17 cellular contexts compared by ENCODE assay signal in genomic region chr10:86786368-86786767, GRCh38. TPM values are rescaled to one million over a fixed set of nuclear protein-coding genes. Genes with fewer than 3 reads are reported as not detected.
A peak's percentile ranks its signal among the peaks of the same experiment; 100 is the strongest.
DNase-seq lines count a peak whose midpoint lies in the region; ATAC-seq and TF ChIP-seq lines count a peak whose summit lies in the region.
"Had no signal": no experiment of that assay in that cellular context is flagged by ENCODE, and none has a peak within 500 bp of the region (broad histone marks: within the 10 kb centered on the region; RNA-seq: fewer than 3 reads in every experiment).

No MANE protein-coding gene starts in this region.

- H3K4me1 ChIP-seq in IMR-90 (ENCODE audit: control insufficient read depth, insufficient read depth, low read length) (peaks cover 7% of the 10 kb centered on the region), ectodermal cell (ENCODE audit: control insufficient read depth, insufficient read depth, low read length) (peaks cover 19% of the 10 kb centered on the region), mesenchymal stem cell (ENCODE audit: control insufficient read depth, insufficient read depth, low read depth, low read length) (peaks cover 7% of the 10 kb centered on the region), testis (peaks cover 31% of the 10 kb centered on the region), SK-N-SH (ENCODE audit: control insufficient read depth in 1 of 2, insufficient read depth in 2 of 2, low read depth in 1 of 2, low read length in 1 of 2) (peaks cover 0 to 4% of the 10 kb centered on the region in 2 experiments; a peak in 2 of 4 replicates)

- H3K4me2 ChIP-seq in IMR-90 (ENCODE audit: low read depth, low read length) (no peak overlapping the region), mesenchymal stem cell (ENCODE audit: low read length, poor library complexity, severe bottlenecking) (no peak overlapping the region), SK-N-SH (no peak overlapping the region)

- H4K5ac ChIP-seq in IMR-90 (ENCODE audit: low read depth, low read length): peak overlapping the region; percentile 59; the same call in 1 of the 2 replicates

- ATAC-seq in IMR-90 (ENCODE audit: low read depth): peak; percentile 29
- ATAC-seq: gastrocnemius medialis, PC-3 had no signal

- H2AK5ac ChIP-seq in IMR-90 (ENCODE audit: low read depth, low read length): no peak overlapping the region
- H2AK5ac ChIP-seq in mesenchymal stem cell (ENCODE audit: low read length, severe bottlenecking): no peak overlapping the region

- in situ Hi-C loops in IMR-90 (cut with MboI; ENCODE audit: low sequenced_read_pairs): no loop called here

- peaks cover 11% of the 10 kb centered on the region for H3K9me3 Mint-ChIP-seq in type B pancreatic cell

- no peak overlapping the region for H2BK12ac ChIP-seq in mesenchymal stem cell (ENCODE audit: low read length in 2 of 2)

- peaks cover 19% of the 10 kb centered on the region for H3K36me3 Mint-ChIP-seq in type B pancreatic cell

- H3K27ac ChIP-seq in IMR-90 (ENCODE audit: insufficient read depth, low read length) (no peak overlapping the region), ectodermal cell (ENCODE audit: insufficient read depth, low read depth, low read length, poor library complexity, severe bottlenecking) (peak overlapping the region; percentile 52), mesenchymal stem cell (ENCODE audit: low read length, poor library complexity, severe bottlenecking) (no peak overlapping the region), testis (peak overlapping the region; percentile 15 to 25), SK-N-SH (ENCODE audit: low read depth in 2 of 2, low read length in 1 of 2) (no peak overlapping the region)

- TF ChIP-seq RAD21 in IMR-90 (IDR thresholded peaks at IDR 0.05; ENCODE audit: low read length) (no peak), SK-N-SH (IDR thresholded peaks at IDR 0.05; ENCODE audit: low read length) (no peak)

- CTCF ChIA-PET in IMR-90 (lab: Yijun Ruan, JAX) (no interaction called here), SK-N-SH (lab: Yijun Ruan, JAX) (no interaction called here)

- H3K27me3 Mint-ChIP-seq in type B pancreatic cell: no peaks in the 10 kb centered on the region

- H3K23ac ChIP-seq in IMR-90 (ENCODE audit: low read depth, low read length): peak overlapping the region; percentile 60; the same call in 1 of the 2 replicates
- no peak overlapping the region for H3K23ac ChIP-seq in mesenchymal stem cell (ENCODE audit: low read length in 2 of 2)

- H3K9me2 ChIP-seq in SK-N-SH: no peaks in the 10 kb centered on the region

- POLR2A ChIA-PET in IMR-90 (lab: Charles Lee; ENCODE audit: unreplicated experiment): no interaction called here
- POLR2A ChIA-PET in SK-N-SH (lab: Yijun Ruan, JAX): no interaction called here

- H2BK5ac ChIP-seq in IMR-90 (ENCODE audit: low read depth, low read length, poor library complexity, severe bottlenecking) (no peak overlapping the region), mesenchymal stem cell (ENCODE audit: low read depth, low read length, poor library complexity, severe bottlenecking) (peak overlapping the region; percentile 20)

- H3K9ac ChIP-seq in IMR-90 (ENCODE audit: low read depth, low read length) (peak overlapping the region; percentile 26; the same call in 1 of the 2 replicates), mesenchymal stem cell (ENCODE audit: low read length) (no peak overlapping the region), SK-N-SH (no peak overlapping the region)

- H4K20me1 ChIP-seq in IMR-90 (ENCODE audit: insufficient read depth, low read length): peaks cover 42% of the 10 kb centered on the region
- peaks cover 48% of the 10 kb centered on the region for H4K20me1 ChIP-seq in SK-N-SH (ENCODE audit: insufficient read depth)

- TF ChIP-seq CTCF in IMR-90 (conservative IDR thresholded peaks at IDR 0.05; ENCODE audit: low read depth, low read length) (no peak), testis (IDR thresholded peaks at IDR 0.05) (no peak), SK-N-SH (IDR thresholded peaks at IDR 0.05) (no peak), type B pancreatic cell (conservative IDR thresholded peaks at IDR 0.05) (no peak)

- no peak overlapping the region for H3K27ac Mint-ChIP-seq in type B pancreatic cell
- H3K27ac Mint-ChIP-seq: immature natural killer cell had no signal

- no peak overlapping the region for H3K18ac ChIP-seq in IMR-90 (ENCODE audit: low read depth, low read length)
- no peak overlapping the region for H3K18ac ChIP-seq in mesenchymal stem cell (ENCODE audit: low read depth in 1 of 2, low read length in 2 of 2)

- H4K8ac ChIP-seq in IMR-90 (ENCODE audit: low read depth in 2 of 2, low read length in 2 of 2) (no peak overlapping the region), mesenchymal stem cell (ENCODE audit: low read length) (no peak overlapping the region)

- H3K14ac ChIP-seq in IMR-90 (replicated peaks; ENCODE audit: low read depth, low read length): peak overlapping the region; percentile 27; the same call in 1 of the 2 replicates
- no peak overlapping the region for H3K14ac ChIP-seq in mesenchymal stem cell (ENCODE audit: low read length in 2 of 2)

- H2AFZ ChIP-seq in IMR-90 (replicated peaks; ENCODE audit: low read length, poor library complexity): no peak overlapping the region
- no peak overlapping the region for H2AFZ ChIP-seq in mesenchymal stem cell (ENCODE audit: low read depth, low read length)
- no peak overlapping the region for H2AFZ ChIP-seq in SK-N-SH (ENCODE audit: low read depth)

- H3K56ac ChIP-seq in IMR-90 (ENCODE audit: extremely low read depth, insufficient read depth, low read length): no peak overlapping the region

- no peak overlapping the region for H2BK120ac ChIP-seq in IMR-90 (ENCODE audit: low read depth, low read length)
- H2BK120ac ChIP-seq in mesenchymal stem cell (ENCODE audit: low read depth, low read length): peak overlapping the region; percentile 23

- no peak overlapping the region for H3K4me3 Mint-ChIP-seq in type B pancreatic cell
- H3K4me3 Mint-ChIP-seq: immature natural killer cell had no signal

- H3K9me1 ChIP-seq in IMR-90 (ENCODE audit: insufficient read depth, low read length): peaks cover 2% of the 10 kb centered on the region; the same call in 1 of the 2 replicates

- dilution Hi-C loops in IMR-90 (cut with HindIII; ENCODE audit: low sequenced_read_pairs, unreplicated experiment): no loop called here

- no TSS peak for BruUV-seq in IMR-90 (replicated peaks; lab: Mats Ljungman, UMichigan)

- H2AK9ac ChIP-seq in IMR-90 (replicated peaks; ENCODE audit: low read depth, low read length, poor library complexity): no peak overlapping the region

- WGBS in IMR-90 (ENCODE audit: extremely low coverage in 2 of 2, insufficient read length in 1 of 2), 2 experiments: 0% methylated on average over 1 of the region's 4 CpGs; no CpG with 5 or more reads in 1 of the 2 experiments
- 64 to 67% methylated on average over 4 of the region's 4 CpGs for WGBS in ectodermal cell, 2 experiments
- 27% methylated on average over 4 of the region's 4 CpGs for WGBS in mesenchymal stem cell
- WGBS in testis, 2 donors: 28 to 36% methylated on average over 4 of the region's 4 CpGs
- WGBS in SK-N-SH (ENCODE audit: low lambda C conversion rate): 81% methylated on average over 4 of the region's 4 CpGs

- no peak overlapping the region for H2BK20ac ChIP-seq in IMR-90 (ENCODE audit: low read depth, low read length)

- H3K36me3 ChIP-seq in IMR-90 (ENCODE audit: control insufficient read depth, insufficient read depth, low read length) (no peaks in the 10 kb centered on the region), ectodermal cell (ENCODE audit: control insufficient read depth, insufficient read depth, low read length) (no peaks in the 10 kb centered on the region), mesenchymal stem cell (ENCODE audit: control insufficient read depth in 1 of 2, insufficient read depth in 2 of 2, low read depth in 1 of 2, low read length in 2 of 2) (no peaks in the 10 kb centered on the region), testis (ENCODE audit: low read depth, missing control alignments) (no peaks in the 10 kb centered on the region), SK-N-SH (replicated peaks in 1 of 2; ENCODE audit: control insufficient read depth in 1 of 2, insufficient read depth in 2 of 2, low read length in 1 of 2) (peaks cover 0 to 10% of the 10 kb centered on the region in 2 experiments)
- H3K36me3 ChIP-seq: gastrocnemius medialis, tibial nerve had no signal

- no peaks in the 10 kb centered on the region for H3K27me3 ChIP-seq in IMR-90 (ENCODE audit: control insufficient read depth, insufficient read depth, low read length)
- no peaks in the 10 kb centered on the region for H3K27me3 ChIP-seq in ectodermal cell (ENCODE audit: control insufficient read depth, insufficient read depth, low read length, poor library complexity, severe bottlenecking)
- H3K27me3 ChIP-seq in mesenchymal stem cell (ENCODE audit: control insufficient read depth in 1 of 2, insufficient read depth in 1 of 2, low read length in 2 of 2): no peaks in the 10 kb centered on the region
- no peaks in the 10 kb centered on the region for H3K27me3 ChIP-seq in testis
- no peaks in the 10 kb centered on the region for H3K27me3 ChIP-seq in SK-N-SH (ENCODE audit: insufficient read depth)
- H3K27me3 ChIP-seq: gastrocnemius medialis, tibial nerve had no signal

- DNase-seq in IMR-90: no peak
- peak; percentile 29 for DNase-seq in mesenchymal stem cell
- DNase-seq in testis: no peak
- DNase-seq in stimulated activated CD4-positive, alpha-beta T cell treated with anti-CD3 and anti-CD28 coated beads, Interleukin-4, amount 100 ng/mL, for 24 hours: no peak
- no peak for DNase-seq in SK-N-SH
- no peak for DNase-seq in type B pancreatic cell (ENCODE audit: extremely low spot score, unreplicated experiment)
- DNase-seq: activated CD8-positive, alpha-beta memory T cell treated with anti-CD3 and anti-CD28 coated beads, Interleukin-2, amount 50 U/mL, for 48 hours; activated gamma-delta T cell treated with Interleukin-2 at 50 U/mL for 16 hours; anterior cingulate cortex; cortex of kidney; gastrocnemius medialis; immature natural killer cell; NCI-H1092 treated with DMSO at 0.1 percent for 48 hours; nucleus accumbens; PC-3 had no signal

- no peaks in the 10 kb centered on the region for H3F3A ChIP-seq in SK-N-SH (replicated peaks; ENCODE audit: insufficient read depth)

- TF ChIP-seq POLR2A in IMR-90 (IDR thresholded peaks at IDR 0.05; ENCODE audit: low read depth, low read length) (no peak), testis (IDR thresholded peaks at IDR 0.05) (no peak)

- H3K79me1 ChIP-seq in IMR-90 (ENCODE audit: low read depth in 1 of 2, low read length in 2 of 2) (peaks cover 20 to 64% of the 10 kb centered on the region in 2 experiments), mesenchymal stem cell (replicated peaks; ENCODE audit: low read length, poor library complexity, severe bottlenecking) (peaks cover 17% of the 10 kb centered on the region)

- no peak for TF ChIP-seq EP300 in SK-N-SH (IDR thresholded peaks at IDR 0.05; ENCODE audit: borderline replicate concordance in 1 of 2, low read depth in 1 of 2, low read length in 1 of 2)

- H3K9me3 ChIP-seq in IMR-90 (ENCODE audit: control insufficient read depth, insufficient read depth, low read length) (peaks cover 2% of the 10 kb centered on the region; the same call in 1 of the 2 replicates), ectodermal cell (ENCODE audit: control insufficient read depth, low read length) (no peaks in the 10 kb centered on the region), mesenchymal stem cell (ENCODE audit: control insufficient read depth, low read length) (no peaks in the 10 kb centered on the region), testis (no peaks in the 10 kb centered on the region), SK-N-SH (no peaks in the 10 kb centered on the region)
- H3K9me3 ChIP-seq: gastrocnemius medialis had no signal

- intact Hi-C loops in IMR-90 (cut with micrococcal nuclease): no loop called here
- intact Hi-C loops in testis (cut with DNase I; ENCODE audit: low total_unique reads): no loop called here

- H3K79me2 ChIP-seq in SK-N-SH (ENCODE audit: insufficient read depth): peaks cover 98% of the 10 kb centered on the region

- H2BK15ac ChIP-seq in IMR-90 (ENCODE audit: low read depth, low read length) (no peak overlapping the region), mesenchymal stem cell (ENCODE audit: low read depth, poor library complexity, severe bottlenecking) (no peak overlapping the region)

- peaks cover 14% of the 10 kb centered on the region for H3K4me1 Mint-ChIP-seq in type B pancreatic cell (ENCODE audit: unreplicated experiment)

- H4K91ac ChIP-seq in IMR-90 (ENCODE audit: insufficient read depth, low read depth, low read length): no peak overlapping the region
- no peak overlapping the region for H4K91ac ChIP-seq in mesenchymal stem cell (ENCODE audit: low read length)

- H3K4me3 ChIP-seq in IMR-90 (ENCODE audit: insufficient read depth, low read depth, low read length) (no peak overlapping the region), ectodermal cell (ENCODE audit: insufficient read depth, low read depth, low read length) (no peak overlapping the region), mesenchymal stem cell (ENCODE audit: insufficient read depth in 1 of 2, low read depth in 1 of 2, low read length in 2 of 2) (no peak overlapping the region), testis (no peak overlapping the region), SK-N-SH (ENCODE audit: low read depth in 2 of 2, low read length in 1 of 2) (no peak overlapping the region)
- H3K4me3 ChIP-seq: gastrocnemius medialis, tibial nerve had no signal

- H3K4ac ChIP-seq in IMR-90 (ENCODE audit: low read depth, low read length) (no peak overlapping the region), mesenchymal stem cell (ENCODE audit: low read depth in 1 of 2, low read length in 2 of 2) (no peak overlapping the region)

RNA-seq across cellular contexts. Expression of gene BMPR1A, which starts 29.9 kb away (rescaled TPM):
- 93.7 and 94.7 TPM in 2 replicates for total RNA-seq in IMR-90 (2012; rRNA removed)
- polyA plus RNA-seq in IMR-90 (2012; rRNA removed): 13.5 and 15.9 TPM in 2 replicates
- polyA plus RNA-seq in IMR-90 (2012; cell fraction: cytosol; rRNA removed): 3.4 and 4.9 TPM in 2 replicates
- 1.3 and 16.0 TPM in 2 replicates for polyA plus RNA-seq in IMR-90 (2012; cell fraction: nucleus; rRNA removed; ENCODE audit: low replicate concordance)
- 40.5 TPM for polyA plus RNA-seq in ectodermal cell (2013, experiment 1 of 4)
- 42.2 TPM for polyA plus RNA-seq in ectodermal cell (2013, experiment 2 of 4)
- polyA plus RNA-seq in ectodermal cell (2013, experiment 3 of 4): 39.8 TPM
- 41.3 TPM for polyA plus RNA-seq in ectodermal cell (2013, experiment 4 of 4)
- 33.1 TPM for polyA plus RNA-seq in mesenchymal stem cell (2013, experiment 1 of 2)
- 34.7 TPM for polyA plus RNA-seq in mesenchymal stem cell (2013, experiment 2 of 2)
- 10 to 100 TPM; 42.6 to 51.1 TPM for total RNA-seq in testis
- 19.5 TPM for polyA plus RNA-seq in testis (ENCODE audit: insufficient read depth, low read depth, low replicate concordance)
- polyA plus RNA-seq in SK-N-SH (2012; rRNA removed): 12.7 and 20.1 TPM in 2 replicates
- 19.2 and 19.7 TPM in 2 replicates for polyA plus RNA-seq in SK-N-SH (2012; cell fraction: cytosol; rRNA removed)
- polyA plus RNA-seq in SK-N-SH (2012; cell fraction: nucleus; rRNA removed): 5.9 and 13.3 TPM in 2 replicates
- 63.3 and 84.7 TPM in 2 replicates for total RNA-seq in type B pancreatic cell (ENCODE audit: low replicate concordance)

Comparison
In these comparisons a context has a peak if more than half of its experiments do, and no peak if none do; other contexts are left out.
1. H3K27ac ChIP-seq: peak in ectodermal cell (single experiment) and testis (2 of 2); none in IMR-90 (single experiment), mesenchymal stem cell (single experiment) and SK-N-SH (0 of 2).